Comparison of ENCODE assay signal across 1 cellular context in the genomic region with DNA sequence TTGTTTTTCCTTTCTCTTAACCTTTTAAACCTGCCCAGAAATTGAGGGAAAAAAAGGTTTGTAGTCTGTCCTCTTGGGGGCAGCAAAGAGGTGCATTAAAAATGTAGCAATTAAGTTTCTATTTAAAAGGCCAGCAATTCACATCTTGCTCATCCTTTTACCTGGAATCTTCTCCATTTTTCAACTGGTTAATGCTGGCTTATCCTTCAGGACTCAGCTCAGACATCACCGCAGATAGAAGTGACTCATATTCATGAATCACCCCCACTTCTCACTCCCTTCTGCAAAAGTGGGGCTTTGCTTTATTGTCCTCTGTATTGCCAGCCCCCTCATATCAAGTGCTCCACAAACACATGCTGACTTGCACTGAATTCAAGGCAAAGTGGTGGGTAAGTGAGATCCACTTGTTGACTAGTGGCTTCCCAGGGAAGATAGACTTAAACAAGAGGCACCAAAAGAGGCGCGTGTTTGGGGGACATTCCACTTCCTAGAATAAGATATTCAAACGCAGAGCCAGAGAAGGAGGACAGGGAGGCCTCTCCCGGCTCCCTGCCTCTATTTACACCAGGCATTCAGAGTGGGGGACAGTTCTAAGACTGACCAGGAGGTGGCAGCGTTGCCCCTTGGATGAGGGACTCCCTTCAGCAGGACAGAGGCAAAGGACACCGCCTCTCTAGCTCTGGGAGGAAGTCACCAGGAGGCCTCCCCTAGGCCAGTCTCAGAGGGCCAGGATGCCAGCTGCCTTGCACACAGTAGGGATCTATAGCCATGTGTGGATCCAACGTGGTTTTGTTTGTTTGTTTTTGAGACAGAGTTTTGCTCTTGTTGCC.
A peak's percentile ranks its signal among the peaks of the same experiment; 100 is the strongest.
TF ChIP-seq lines count a peak whose summit lies in the region.

No MANE protein-coding gene starts in this region.

TF ChIP-seq in HepG2, 621 proteins besides CTCF, POLR2A, EP300 and RAD21 (continued from another document and continues in another):
- no peak for TF ChIP-seq TGIF2 (CRISPR knock-in tag; IDR thresholded peaks at IDR 0.05)
- TF ChIP-seq, protein P1, sequence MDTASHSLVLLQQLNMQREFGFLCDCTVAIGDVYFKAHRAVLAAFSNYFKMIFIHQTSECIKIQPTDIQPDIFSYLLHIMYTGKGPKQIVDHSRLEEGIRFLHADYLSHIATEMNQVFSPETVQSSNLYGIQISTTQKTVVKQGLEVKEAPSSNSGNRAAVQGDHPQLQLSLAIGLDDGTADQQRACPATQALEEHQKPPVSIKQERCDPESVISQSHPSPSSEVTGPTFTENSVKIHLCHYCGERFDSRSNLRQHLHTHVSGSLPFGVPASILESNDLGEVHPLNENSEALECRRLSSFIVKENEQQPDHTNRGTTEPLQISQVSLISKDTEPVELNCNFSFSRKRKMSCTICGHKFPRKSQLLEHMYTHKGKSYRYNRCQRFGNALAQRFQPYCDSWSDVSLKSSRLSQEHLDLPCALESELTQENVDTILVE (CRISPR knock-in tag; IDR thresholded peaks at IDR 0.05) = no peak
- TF ChIP-seq GTF3A (CRISPR knock-in tag; conservative IDR thresholded peaks at IDR 0.05) = no peak
- peak; percentile 11; the same call in 1 of the 2 replicates for TF ChIP-seq TARDBP (CRISPR knock-in tag; IDR thresholded peaks at IDR 0.05)
- TF ChIP-seq TEAD3 (CRISPR knock-in tag; optimal IDR thresholded peaks at IDR 0.05; ENCODE audit: borderline replicate concordance) = peak; percentile 30
- no peak for TF ChIP-seq HOXA9 (CRISPR knock-in tag; IDR thresholded peaks at IDR 0.05; ENCODE audit: borderline replicate concordance)
- TF ChIP-seq ZNF382 (CRISPR knock-in tag; IDR thresholded peaks at IDR 0.05; ENCODE audit: borderline replicate concordance) = no peak
- TF ChIP-seq ZNF766 (CRISPR knock-in tag; IDR thresholded peaks at IDR 0.05; ENCODE audit: borderline replicate concordance) = no peak
- TF ChIP-seq ZNF614 (CRISPR knock-in tag; IDR thresholded peaks at IDR 0.05; ENCODE audit: borderline replicate concordance) = no peak
- TF ChIP-seq ZNF572 (CRISPR knock-in tag; IDR thresholded peaks at IDR 0.05) = no peak
- TF ChIP-seq, protein P2, sequence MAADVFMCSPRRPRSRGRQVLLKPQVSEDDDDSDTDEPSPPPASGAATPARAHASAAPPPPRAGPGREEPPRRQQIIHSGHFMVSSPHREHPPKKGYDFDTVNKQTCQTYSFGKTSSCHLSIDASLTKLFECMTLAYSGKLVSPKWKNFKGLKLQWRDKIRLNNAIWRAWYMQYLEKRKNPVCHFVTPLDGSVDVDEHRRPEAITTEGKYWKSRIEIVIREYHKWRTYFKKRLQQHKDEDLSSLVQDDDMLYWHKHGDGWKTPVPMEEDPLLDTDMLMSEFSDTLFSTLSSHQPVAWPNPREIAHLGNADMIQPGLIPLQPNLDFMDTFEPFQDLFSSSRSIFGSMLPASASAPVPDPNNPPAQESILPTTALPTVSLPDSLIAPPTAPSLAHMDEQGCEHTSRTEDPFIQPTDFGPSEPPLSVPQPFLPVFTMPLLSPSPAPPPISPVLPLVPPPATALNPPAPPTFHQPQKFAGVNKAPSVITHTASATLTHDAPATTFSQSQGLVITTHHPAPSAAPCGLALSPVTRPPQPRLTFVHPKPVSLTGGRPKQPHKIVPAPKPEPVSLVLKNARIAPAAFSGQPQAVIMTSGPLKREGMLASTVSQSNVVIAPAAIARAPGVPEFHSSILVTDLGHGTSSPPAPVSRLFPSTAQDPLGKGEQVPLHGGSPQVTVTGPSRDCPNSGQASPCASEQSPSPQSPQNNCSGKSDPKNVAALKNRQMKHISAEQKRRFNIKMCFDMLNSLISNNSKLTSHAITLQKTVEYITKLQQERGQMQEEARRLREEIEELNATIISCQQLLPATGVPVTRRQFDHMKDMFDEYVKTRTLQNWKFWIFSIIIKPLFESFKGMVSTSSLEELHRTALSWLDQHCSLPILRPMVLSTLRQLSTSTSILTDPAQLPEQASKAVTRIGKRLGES (CRISPR knock-in tag; IDR thresholded peaks at IDR 0.05; ENCODE audit: borderline replicate concordance) = no peak
- no peak for TF ChIP-seq ZNF367 (CRISPR knock-in tag; IDR thresholded peaks at IDR 0.05; ENCODE audit: borderline replicate concordance)
- TF ChIP-seq SNRNP70 (IDR thresholded peaks at IDR 0.05; ENCODE audit: low read depth, low read length) = no peak
- no peak for TF ChIP-seq PBX3 (CRISPR knock-in tag; IDR thresholded peaks at IDR 0.05; ENCODE audit: borderline replicate concordance)
- no peak for TF ChIP-seq BRCA1 (CRISPR knock-in tag; IDR thresholded peaks at IDR 0.05)
- no peak for TF ChIP-seq ZNF451 (CRISPR knock-in tag; IDR thresholded peaks at IDR 0.05)
- no peak for TF ChIP-seq ZBTB1 (CRISPR knock-in tag; IDR thresholded peaks at IDR 0.05; ENCODE audit: borderline replicate concordance)
- TF ChIP-seq, protein P3, sequence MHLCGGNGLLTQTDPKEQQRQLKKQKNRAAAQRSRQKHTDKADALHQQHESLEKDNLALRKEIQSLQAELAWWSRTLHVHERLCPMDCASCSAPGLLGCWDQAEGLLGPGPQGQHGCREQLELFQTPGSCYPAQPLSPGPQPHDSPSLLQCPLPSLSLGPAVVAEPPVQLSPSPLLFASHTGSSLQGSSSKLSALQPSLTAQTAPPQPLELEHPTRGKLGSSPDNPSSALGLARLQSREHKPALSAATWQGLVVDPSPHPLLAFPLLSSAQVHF (CRISPR knock-in tag; IDR thresholded peaks at IDR 0.05) = no peak
- TF ChIP-seq ZNF430 (CRISPR knock-in tag; IDR thresholded peaks at IDR 0.05) = no peak
- TF ChIP-seq, protein P4, sequence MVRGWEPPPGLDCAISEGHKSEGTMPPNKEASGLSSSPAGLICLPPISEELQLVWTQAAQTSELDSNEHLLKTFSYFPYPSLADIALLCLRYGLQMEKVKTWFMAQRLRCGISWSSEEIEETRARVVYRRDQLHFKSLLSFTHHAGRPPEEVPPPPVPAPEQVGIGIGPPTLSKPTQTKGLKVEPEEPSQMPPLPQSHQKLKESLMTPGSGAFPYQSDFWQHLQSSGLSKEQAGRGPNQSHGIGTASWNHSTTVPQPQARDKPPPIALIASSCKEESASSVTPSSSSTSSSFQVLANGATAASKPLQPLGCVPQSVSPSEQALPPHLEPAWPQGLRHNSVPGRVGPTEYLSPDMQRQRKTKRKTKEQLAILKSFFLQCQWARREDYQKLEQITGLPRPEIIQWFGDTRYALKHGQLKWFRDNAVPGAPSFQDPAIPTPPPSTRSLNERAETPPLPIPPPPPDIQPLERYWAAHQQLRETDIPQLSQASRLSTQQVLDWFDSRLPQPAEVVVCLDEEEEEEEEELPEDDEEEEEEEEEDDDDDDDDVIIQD (CRISPR knock-in tag; IDR thresholded peaks at IDR 0.05; ENCODE audit: low read depth) = no peak
- no peak for TF ChIP-seq ZNF644 (CRISPR knock-in tag; IDR thresholded peaks at IDR 0.05; ENCODE audit: low read depth)
- TF ChIP-seq LCORL (IDR thresholded peaks at IDR 0.05) = no peak
- peak; percentile 54; the same call in 1 of the 2 replicates for TF ChIP-seq LCORL (CRISPR knock-in tag; IDR thresholded peaks at IDR 0.05)
- no peak for TF ChIP-seq JARID2 (CRISPR knock-in tag; IDR thresholded peaks at IDR 0.05; ENCODE audit: insufficient replicate concordance)
- TF ChIP-seq, protein P5, sequence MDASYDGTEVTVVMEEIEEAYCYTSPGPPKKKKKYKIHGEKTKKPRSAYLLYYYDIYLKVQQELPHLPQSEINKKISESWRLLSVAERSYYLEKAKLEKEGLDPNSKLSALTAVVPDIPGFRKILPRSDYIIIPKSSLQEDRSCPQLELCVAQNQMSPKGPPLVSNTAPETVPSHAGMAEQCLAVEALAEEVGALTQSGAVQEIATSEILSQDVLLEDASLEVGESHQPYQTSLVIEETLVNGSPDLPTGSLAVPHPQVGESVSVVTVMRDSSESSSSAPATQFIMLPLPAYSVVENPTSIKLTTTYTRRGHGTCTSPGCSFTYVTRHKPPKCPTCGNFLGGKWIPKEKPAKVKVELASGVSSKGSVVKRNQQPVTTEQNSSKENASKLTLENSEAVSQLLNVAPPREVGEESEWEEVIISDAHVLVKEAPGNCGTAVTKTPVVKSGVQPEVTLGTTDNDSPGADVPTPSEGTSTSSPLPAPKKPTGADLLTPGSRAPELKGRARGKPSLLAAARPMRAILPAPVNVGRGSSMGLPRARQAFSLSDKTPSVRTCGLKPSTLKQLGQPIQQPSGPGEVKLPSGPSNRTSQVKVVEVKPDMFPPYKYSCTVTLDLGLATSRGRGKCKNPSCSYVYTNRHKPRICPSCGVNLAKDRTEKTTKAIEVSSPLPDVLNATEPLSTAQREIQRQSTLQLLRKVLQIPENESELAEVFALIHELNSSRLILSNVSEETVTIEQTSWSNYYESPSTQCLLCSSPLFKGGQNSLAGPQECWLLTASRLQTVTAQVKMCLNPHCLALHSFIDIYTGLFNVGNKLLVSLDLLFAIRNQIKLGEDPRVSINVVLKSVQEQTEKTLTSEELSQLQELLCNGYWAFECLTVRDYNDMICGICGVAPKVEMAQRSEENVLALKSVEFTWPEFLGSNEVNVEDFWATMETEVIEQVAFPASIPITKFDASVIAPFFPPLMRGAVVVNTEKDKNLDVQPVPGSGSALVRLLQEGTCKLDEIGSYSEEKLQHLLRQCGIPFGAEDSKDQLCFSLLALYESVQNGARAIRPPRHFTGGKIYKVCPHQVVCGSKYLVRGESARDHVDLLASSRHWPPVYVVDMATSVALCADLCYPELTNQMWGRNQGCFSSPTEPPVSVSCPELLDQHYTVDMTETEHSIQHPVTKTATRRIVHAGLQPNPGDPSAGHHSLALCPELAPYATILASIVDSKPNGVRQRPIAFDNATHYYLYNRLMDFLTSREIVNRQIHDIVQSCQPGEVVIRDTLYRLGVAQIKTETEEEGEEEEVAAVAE (CRISPR knock-in tag; IDR thresholded peaks at IDR 0.05; ENCODE audit: borderline replicate concordance) = no peak
- TF ChIP-seq ARID5B (CRISPR knock-in tag; IDR thresholded peaks at IDR 0.05) = 0 out of 2 replicates have a peak, but pooled peaks have one; percentile 9
- no peak for TF ChIP-seq TRIM24 (CRISPR knock-in tag; IDR thresholded peaks at IDR 0.05)
- no peak for TF ChIP-seq HHEX (CRISPR knock-in tag; IDR thresholded peaks at IDR 0.05)
- TF ChIP-seq, protein P6, sequence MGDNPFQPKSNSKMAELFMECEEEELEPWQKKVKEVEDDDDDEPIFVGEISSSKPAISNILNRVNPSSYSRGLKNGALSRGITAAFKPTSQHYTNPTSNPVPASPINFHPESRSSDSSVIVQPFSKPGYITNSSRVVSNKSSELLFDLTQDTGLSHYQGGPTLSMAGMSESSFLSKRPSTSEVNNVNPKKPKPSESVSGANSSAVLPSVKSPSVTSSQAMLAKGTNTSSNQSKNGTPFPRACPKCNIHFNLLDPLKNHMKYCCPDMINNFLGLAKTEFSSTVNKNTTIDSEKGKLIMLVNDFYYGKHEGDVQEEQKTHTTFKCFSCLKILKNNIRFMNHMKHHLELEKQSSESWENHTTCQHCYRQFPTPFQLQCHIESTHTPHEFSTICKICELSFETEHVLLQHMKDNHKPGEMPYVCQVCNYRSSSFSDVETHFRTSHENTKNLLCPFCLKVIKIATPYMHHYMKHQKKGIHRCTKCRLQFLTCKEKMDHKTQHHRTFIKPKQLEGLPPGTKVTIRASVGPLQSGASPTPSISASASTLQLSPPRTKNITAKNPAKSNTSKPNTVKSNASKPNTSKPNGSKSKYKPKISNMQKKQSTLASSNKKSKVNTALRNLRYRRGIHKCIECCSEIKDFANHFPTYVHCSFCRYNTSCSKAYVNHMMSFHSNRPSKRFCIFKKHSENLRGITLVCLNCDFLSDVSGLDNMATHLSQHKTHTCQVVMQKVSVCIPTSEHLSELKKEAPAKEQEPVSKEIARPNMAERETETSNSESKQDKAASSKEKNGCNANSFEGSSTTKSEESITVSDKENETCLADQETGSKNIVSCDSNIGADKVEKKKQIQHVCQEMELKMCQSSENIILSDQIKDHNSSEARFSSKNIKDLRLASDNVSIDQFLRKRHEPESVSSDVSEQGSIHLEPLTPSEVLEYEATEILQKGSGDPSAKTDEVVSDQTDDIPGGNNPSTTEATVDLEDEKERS (CRISPR knock-in tag; IDR thresholded peaks at IDR 0.05) = no peak
- TF ChIP-seq POLR2G (IDR thresholded peaks at IDR 0.05; ENCODE audit: low read depth, low read length) = no peak
